Comparison of ENCODE assay signal across 8 cellular contexts in genomic region chr9:105447814-105448812, GRCh38. TPM values are rescaled to one million over a fixed set of nuclear protein-coding genes. Genes with fewer than 3 reads are reported as not detected.
A peak's percentile ranks its signal among the peaks of the same experiment; 100 is the strongest.
DNase-seq lines count a peak whose midpoint lies in the region; ATAC-seq and TF ChIP-seq lines count a peak whose summit lies in the region.

Gene FSD1L (plus strand): TSS chr9:105448034. CDS start chr9:105448221, 187 bp downstream.

- DNase-seq in D341Med (ENCODE audit: low spot score) (peak; percentile 96), HT1080 (ENCODE audit: low read depth) (peak; percentile 90), NOMO-1 treated with DMSO at 0.1 percent for 48 hours (lab: John Stamatoyannopoulos, UW; ENCODE audit: unreplicated experiment) (peak; percentile 75), endothelial cell (ENCODE audit: low spot score) (peak; percentile 76), mesothelial cell of epicardium (ENCODE audit: low spot score in 2 of 2, unreplicated experiment in 2 of 2) (peak; percentile 81 to 90)
- DNase-seq in activated CD8-positive, alpha-beta memory T cell treated with anti-CD3 and anti-CD28 coated beads, Interleukin-2, amount 50 U/mL, for 1 hour (ENCODE audit: extremely low read depth) = peak; percentile 4
- peak; percentile 78 to 81 for DNase-seq in stimulated activated CD8-positive, alpha-beta memory T cell treated with anti-CD3 and anti-CD28 coated beads, Interleukin-15, amount 100 ng/mL, for 48 hours (ENCODE audit: low read depth in 2 of 2)

- H3K4me3 Mint-ChIP-seq in endothelial cell (ENCODE audit: unreplicated experiment) (peak within 1 kb of the TSS; percentile 96), mesothelial cell of epicardium (peak within 1 kb of the TSS; percentile 83)

- no peaks in the 10 kb centered on the region for H3K36me3 Mint-ChIP-seq in endothelial cell (ENCODE audit: low read depth, unreplicated experiment)
- H3K36me3 Mint-ChIP-seq in mesothelial cell of epicardium = no peaks in the 10 kb centered on the region

- TF ChIP-seq CTCF in endothelial cell (IDR thresholded peaks at IDR 0.05; ENCODE audit: unreplicated experiment) = no peak
- no peak for TF ChIP-seq CTCF in mesothelial cell of epicardium (IDR thresholded peaks at IDR 0.05; ENCODE audit: unreplicated experiment)

- H3K4me1 Mint-ChIP-seq in endothelial cell (ENCODE audit: unreplicated experiment) (peaks cover 28% of the 10 kb centered on the region), mesothelial cell of epicardium (peaks cover 23% of the 10 kb centered on the region)

- ATAC-seq in GM21381 (IDR thresholded peaks at IDR 0.05; ENCODE audit: unreplicated experiment) = peak; percentile 94

- H3K27ac Mint-ChIP-seq in endothelial cell (ENCODE audit: unreplicated experiment) (peak within 1 kb of the TSS; percentile 61), mesothelial cell of epicardium (peak within 1 kb of the TSS; percentile 93)

- H3K27me3 Mint-ChIP-seq in endothelial cell (ENCODE audit: unreplicated experiment) = peaks cover 5% of the 10 kb centered on the region
- no peaks in the 10 kb centered on the region for H3K27me3 Mint-ChIP-seq in mesothelial cell of epicardium (ENCODE audit: low read depth)

- no peaks in the 10 kb centered on the region for H3K9me3 Mint-ChIP-seq in endothelial cell (ENCODE audit: unreplicated experiment)
- H3K9me3 Mint-ChIP-seq in mesothelial cell of epicardium = no peaks in the 10 kb centered on the region

RNA-seq across cellular contexts. Expression of gene FSD1L, which starts in this region (rescaled TPM):
- total RNA-seq in HT1080 (2014; rRNA removed; shearing (Covaris generic)) = 1.8 and 2.7 TPM in 2 replicates
- polyA plus RNA-seq in HT1080 (2015; cell fraction: cytosol; rRNA removed) = 1.5 and 2.0 TPM in 2 replicates
- polyA plus RNA-seq in HT1080 (2015; cell fraction: nucleus; rRNA removed) = 6.7 and 6.9 TPM in 2 replicates
- total RNA-seq in endothelial cell (ENCODE audit: unreplicated experiment) (5.6 TPM), mesothelial cell of epicardium (9.1 to 11.0 TPM (median 10.6 TPM) in 3 replicates)

Comparison
In these comparisons a context has a peak if more than half of its experiments do, and no peak if none do; other contexts are left out.
1. Peak in every context shown above with its lines: DNase-seq and ATAC-seq.
2. DNase-seq: peak in every context shown above with its lines; median percentile 96 in D341Med; 90 in HT1080; 86 in mesothelial cell of epicardium; 80 in stimulated activated CD8-positive, alpha-beta memory T cell treated with anti-CD3 and anti-CD28 coated beads, Interleukin-15, amount 100 ng/mL, for 48 hours; 76 in endothelial cell; 75 in NOMO-1 treated with DMSO at 0.1 percent for 48 hours; 4 in activated CD8-positive, alpha-beta memory T cell treated with anti-CD3 and anti-CD28 coated beads, Interleukin-2, amount 50 U/mL, for 1 hour.